In the genomic region with DNA sequence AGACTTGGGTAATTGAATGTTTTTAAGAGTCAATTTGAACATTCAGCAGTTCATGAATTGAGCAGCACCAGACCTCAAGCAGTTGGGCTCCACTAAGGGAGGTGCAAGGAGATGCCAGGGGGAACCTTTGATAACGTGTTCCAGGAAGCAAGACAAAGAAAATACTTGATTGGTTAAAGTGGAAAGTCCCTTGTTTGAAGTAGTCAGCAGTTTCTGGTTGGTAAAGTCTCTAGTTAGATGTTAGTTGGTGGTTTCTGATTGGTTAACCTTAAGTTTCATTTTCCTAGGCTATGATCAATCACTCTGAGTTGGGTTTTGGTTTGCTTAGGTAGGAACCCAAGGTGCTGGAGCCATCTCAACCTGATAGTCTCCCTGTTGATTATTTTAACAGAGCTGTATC, we compare ENCODE assay signal across 8 cellular contexts.
A peak's percentile ranks its signal among the peaks of the same experiment; 100 is the strongest.
DNase-seq lines count a peak whose midpoint lies in the region; ATAC-seq lines count a peak whose summit lies in the region.

No MANE protein-coding gene starts in this region.

- peak; percentile 22 for DNase-seq in activated T-helper 9 cell treated with anti-CD3 and anti-CD28 coated beads, Interleukin-2, amount 50 U/mL, for 16 hours (ENCODE audit: low read depth)
- DNase-seq in stimulated activated CD4-positive, alpha-beta T cell treated with anti-CD3 and anti-CD28 coated beads, Interleukin-4, amount 100 ng/mL, for 1 hour = peak; percentile 41
- no peak for DNase-seq in GM19238 (ENCODE audit: insufficient read length, low spot score)
- no peak for DNase-seq in NK-92 treated with Interleukin-12 subunit alpha and Interleukin-12 subunit beta, amount 100 ng/mL, for 24 hours (lab: John Stamatoyannopoulos, UW)
- DNase-seq in iPS-NIHi7 (ENCODE audit: extremely low spot score) = no peak
- DNase-seq in pons (ENCODE audit: low spot score) = no peak

- ATAC-seq in GM19023 (IDR thresholded peaks at IDR 0.05; ENCODE audit: unreplicated experiment) = peak; percentile 41
- ATAC-seq in HG03457 (IDR thresholded peaks at IDR 0.05; ENCODE audit: unreplicated experiment) = peak; percentile 43

Comparison
In these comparisons a context has a peak if more than half of its experiments do, and no peak if none do; other contexts are left out.
1. DNase-seq: peak in activated T-helper 9 cell treated with anti-CD3 and anti-CD28 coated beads, Interleukin-2, amount 50 U/mL, for 16 hours (single experiment) and stimulated activated CD4-positive, alpha-beta T cell treated with anti-CD3 and anti-CD28 coated beads, Interleukin-4, amount 100 ng/mL, for 1 hour (single experiment); none in GM19238 (single experiment), NK-92 treated with Interleukin-12 subunit alpha and Interleukin-12 subunit beta, amount 100 ng/mL, for 24 hours (single experiment), iPS-NIHi7 (single experiment) and pons (single experiment).